ENCODE assay signal across 8 cellular contexts in the genomic region with DNA sequence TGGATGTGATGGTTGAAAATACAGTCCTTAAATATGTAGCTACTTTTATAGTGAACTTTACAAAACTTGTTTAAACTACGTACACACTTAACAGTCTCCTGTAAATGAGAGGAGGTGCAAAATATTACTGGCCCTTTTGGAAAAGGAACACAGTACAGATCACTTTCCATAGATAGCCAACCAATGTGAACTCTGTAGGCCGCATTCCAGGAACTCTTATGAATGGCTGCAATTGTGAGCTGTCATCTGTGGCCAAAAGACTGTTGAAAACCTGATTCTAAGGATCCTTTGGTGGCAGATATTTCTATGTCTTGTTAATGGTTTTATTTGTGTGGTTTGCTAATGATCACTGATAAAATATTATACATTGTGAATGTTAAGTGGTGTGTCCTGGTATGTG. TPM values are rescaled to one million over a fixed set of nuclear protein-coding genes. Genes with fewer than 3 reads are reported as not detected.
DNase-seq lines count a peak whose midpoint lies in the region; ATAC-seq and TF ChIP-seq lines count a peak whose summit lies in the region.

No MANE protein-coding gene starts in this region.

- no peaks in the 10 kb centered on the region for H3K9me3 Mint-ChIP-seq in neural crest cell

- no peaks in the 10 kb centered on the region for H3K27me3 ChIP-seq in PC-9 (ENCODE audit: insufficient read depth, low read depth)
- H3K27me3 ChIP-seq in endocrine pancreas (ENCODE audit: control insufficient read depth, insufficient read depth, low read length), result no peaks in the 10 kb centered on the region

- peak overlapping the region; percentile 29; the same call in 1 of the 2 replicates for H3K9ac ChIP-seq in ES-I3 (ENCODE audit: low read depth, low read length)
- H3K9ac ChIP-seq in endocrine pancreas (ENCODE audit: control insufficient read depth, insufficient read depth, low read length), result no peak overlapping the region

- no peak for ATAC-seq in HG03565 (IDR thresholded peaks at IDR 0.05; ENCODE audit: unreplicated experiment)
- no peak for ATAC-seq in GM21529 (IDR thresholded peaks at IDR 0.05; ENCODE audit: unreplicated experiment)

- H3K9me3 ChIP-seq in ES-I3 (ENCODE audit: control insufficient read depth, insufficient read depth, low read length) (no peaks in the 10 kb centered on the region), PC-9 (ENCODE audit: insufficient read depth, low read depth) (no peaks in the 10 kb centered on the region), endocrine pancreas (ENCODE audit: control insufficient read depth, low read length) (no peaks in the 10 kb centered on the region)

- no peaks in the 10 kb centered on the region for H3K9me2 ChIP-seq in PC-9 (ENCODE audit: insufficient read depth)

- H3K4me3 ChIP-seq in PC-9 (peak overlapping the region; percentile 69), endocrine pancreas (ENCODE audit: control insufficient read depth, insufficient read depth, low read length) (peak overlapping the region; percentile 99)

- TF ChIP-seq CTCF in PC-9 (conservative IDR thresholded peaks at IDR 0.05) (no peak), neural crest cell (conservative IDR thresholded peaks at IDR 0.05) (no peak)

- peaks cover 64% of the 10 kb centered on the region for H3K4me1 Mint-ChIP-seq in neural crest cell

- peak overlapping the region; percentile 81 for H3K4me2 ChIP-seq in PC-9

- 0 out of 2 replicates have a peak, but pooled peaks cover 4% of the 10 kb centered on the region for H3K4me1 ChIP-seq in ES-I3 (ENCODE audit: insufficient read depth, low read length)
- peaks cover 58% of the 10 kb centered on the region for H3K4me1 ChIP-seq in PC-9 (replicated peaks; ENCODE audit: insufficient read depth)
- H3K4me1 ChIP-seq in endocrine pancreas (ENCODE audit: control insufficient read depth, insufficient read depth, low read length), result peaks cover 35% of the 10 kb centered on the region

- no peak overlapping the region for H3K27ac ChIP-seq in PC-9

- H3K36me3 Mint-ChIP-seq in neural crest cell (ENCODE audit: low read depth), result no peaks in the 10 kb centered on the region

- peak overlapping the region; percentile 84 for H3K4me3 Mint-ChIP-seq in neural crest cell

- no TSS peak for BruUV-seq in PC-9 (replicated peaks; lab: Mats Ljungman, UMichigan)

- POLR2A ChIA-PET in PC-9 (lab: Charles Lee; ENCODE audit: unreplicated experiment), result no interaction called here

- peaks cover 57% of the 10 kb centered on the region for H4K20me1 ChIP-seq in PC-9 (ENCODE audit: insufficient read depth)

- H3K27ac Mint-ChIP-seq in neural crest cell (ENCODE audit: unreplicated experiment), result no peak overlapping the region

- H3K36me3 ChIP-seq in ES-I3 (ENCODE audit: insufficient read depth, low read length) (no peaks in the 10 kb centered on the region), PC-9 (ENCODE audit: low read depth) (peaks cover 40% of the 10 kb centered on the region), endocrine pancreas (ENCODE audit: control insufficient read depth, insufficient read depth, low read length) (no peaks in the 10 kb centered on the region)

- intact Hi-C loops in PC-9 (cut with micrococcal nuclease; ENCODE audit: unreplicated experiment), result loop anchor here (2.0 to 10.0 kb wide), 2 partner anchors 33 to 479 kb away; no protein-coding TSS in a partner anchor

- CTCF ChIA-PET in PC-9 (lab: Charles Lee), result interaction anchor here (0.6 kb wide), 1 partner anchor 613 kb away, joined by 3 read pairs; no protein-coding TSS in a partner anchor

- H3K79me2 ChIP-seq in PC-9 (ENCODE audit: low read depth), result peaks cover 100% of the 10 kb centered on the region

- no peaks in the 10 kb centered on the region for H3K27me3 Mint-ChIP-seq in neural crest cell (ENCODE audit: low read depth)

- peaks cover 25% of the 10 kb centered on the region for H3F3A ChIP-seq in PC-9 (ENCODE audit: insufficient read depth, low read depth)

- DNase-seq in PC-9, result peak; percentile 18 to 46
- no peak for DNase-seq in neural crest cell (ENCODE audit: low read depth, low spot score)
- no peak for DNase-seq in NCI-H2029 treated with DMSO at 0.1 percent for 48 hours (lab: John Stamatoyannopoulos, UW)
- no peak for DNase-seq in iPS-NIHi11 (ENCODE audit: low spot score)

- no peak overlapping the region for H2AFZ ChIP-seq in PC-9

RNA-seq across cellular contexts. Expression of a gene that starts 6.2 kb away (rescaled TPM):
- total RNA-seq in PC-9 (2021), result 20.5 and 32.0 TPM in 2 replicates
- 37.9 and 40.8 TPM in 2 replicates for total RNA-seq in neural crest cell

Comparison
In these comparisons a context has a peak if more than half of its experiments do, and no peak if none do; other contexts are left out.
1. DNase-seq: peak in PC-9 (2 of 2); none in neural crest cell (single experiment), NCI-H2029 treated with DMSO at 0.1 percent for 48 hours (single experiment) and iPS-NIHi11 (single experiment).